11 cellular contexts compared by ENCODE assay signal in the genomic region with DNA sequence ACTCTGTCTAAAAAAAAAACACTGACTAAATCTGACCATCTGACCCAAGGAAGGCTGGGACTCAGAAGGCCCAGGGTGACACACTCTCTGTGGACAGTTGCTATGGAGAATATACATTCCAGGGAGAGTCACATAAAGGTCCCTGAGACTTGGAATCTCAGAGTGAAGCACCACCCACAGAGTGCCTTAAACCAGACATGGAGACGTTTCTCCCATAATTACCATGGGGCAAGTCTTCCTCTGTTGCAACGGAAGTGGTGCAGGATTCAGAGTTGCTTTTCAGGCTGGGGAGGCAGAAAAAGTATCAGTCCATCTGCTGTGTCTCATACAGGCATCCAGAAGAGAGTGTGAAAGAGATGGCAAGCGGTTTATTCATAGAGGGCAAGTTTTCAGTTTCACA. TPM values are rescaled to one million over a fixed set of nuclear protein-coding genes. Genes with fewer than 3 reads are reported as not detected.
A peak's percentile ranks its signal among the peaks of the same experiment; 100 is the strongest.
DNase-seq lines count a peak whose midpoint lies in the region; ATAC-seq, FAIRE-seq and TF ChIP-seq lines count a peak whose summit lies in the region.
"Had no signal": no experiment of that assay in that cellular context is flagged by ENCODE, and none has a peak within 500 bp of the region (broad histone marks: within the 10 kb centered on the region; RNA-seq: fewer than 3 reads in every experiment).

No MANE protein-coding gene starts in this region.

- no peak for TF ChIP-seq CTCF in dorsolateral prefrontal cortex (IDR thresholded peaks at IDR 0.05 in 54 of 56, conservative IDR thresholded peaks at IDR 0.05 in 2 of 56; ENCODE audit: low read depth in 1 of 56, partially characterized antibody in 56 of 56)

- no peak overlapping the region for H2BK5ac ChIP-seq in trophoblast cell (ENCODE audit: low read depth, low read length, poor library complexity)

- peaks cover 1% of the 10 kb centered on the region for H3K79me1 ChIP-seq in trophoblast cell (ENCODE audit: low read length)

- H3K27ac ChIP-seq in trophoblast cell (ENCODE audit: low read depth, low read length) (peak overlapping the region; percentile 14), dorsolateral prefrontal cortex (no peak overlapping the region)
- H3K27ac ChIP-seq: WERI-Rb-1 had no signal

- DNase-seq in GM12892 (ENCODE audit: insufficient read length) (no peak), astrocyte of the hippocampus (ENCODE audit: low read depth, low spot score) (peak; percentile 67), trophoblast cell (peak; percentile 94), KG1 (lab: John Stamatoyannopoulos, UW) (no peak), dorsolateral prefrontal cortex (no peak)
- DNase-seq in stimulated activated CD4-positive, alpha-beta T cell treated with anti-CD3 and anti-CD28 coated beads, Interleukin-2, amount 100 ng/mL, for 24 hours, result no peak
- no peak for DNase-seq in stimulated activated CD8-positive, alpha-beta memory T cell treated with anti-CD3 and anti-CD28 coated beads, Interleukin-4, amount 100 ng/mL, for 48 hours
- DNase-seq: right cardiac atrium, WERI-Rb-1 had no signal

- ATAC-seq in HG03432 (IDR thresholded peaks at IDR 0.05; ENCODE audit: unreplicated experiment), result peak; percentile 68

- H2BK12ac ChIP-seq in trophoblast cell (ENCODE audit: low read length), result no peak overlapping the region

- no peak overlapping the region for H2AK5ac ChIP-seq in trophoblast cell (ENCODE audit: low read length)

- peaks cover 0 to 6% of the 10 kb centered on the region in 2 experiments for H3K4me1 ChIP-seq in trophoblast cell (ENCODE audit: control insufficient read depth in 1 of 2, insufficient read depth in 2 of 2, low read length in 2 of 2)

- WGBS in trophoblast cell (ENCODE audit: extremely low coverage, insufficient coverage, insufficient read length), result no CpG with 5 or more reads among the region's 3 CpGs

- H2AFZ ChIP-seq in trophoblast cell (ENCODE audit: insufficient read depth, low read length, poor library complexity), result no peak overlapping the region

- no peaks in the 10 kb centered on the region for H3K9me3 ChIP-seq in trophoblast cell (ENCODE audit: insufficient read depth, low read depth, low read length)

- H3K36me3 ChIP-seq in trophoblast cell (ENCODE audit: control insufficient read depth in 1 of 2, insufficient read depth in 2 of 2, low read length in 2 of 2), result no peaks in the 10 kb centered on the region
- H3K36me3 ChIP-seq: WERI-Rb-1 had no signal

- H2BK120ac ChIP-seq in trophoblast cell (ENCODE audit: insufficient read depth, low read length, poor library complexity), result no peak overlapping the region

- no peak overlapping the region for H4K91ac ChIP-seq in trophoblast cell (ENCODE audit: low read depth, low read length)

- H3K18ac ChIP-seq in trophoblast cell (ENCODE audit: low read length), result no peak overlapping the region

- no peak overlapping the region for H3K14ac ChIP-seq in trophoblast cell (ENCODE audit: low read length)

- no peak overlapping the region for H3K4ac ChIP-seq in trophoblast cell (ENCODE audit: low read depth, low read length)

- no peaks in the 10 kb centered on the region for H3K27me3 ChIP-seq in trophoblast cell (ENCODE audit: insufficient read depth, low read length)
- H3K27me3 ChIP-seq in dorsolateral prefrontal cortex, result peaks cover 0 to 13% (median 0%) of the 10 kb centered on the region in 45 donors

- FAIRE-seq in GM12892 (lab: Jason Lieb, UNC), result peak; percentile 82

- no peak overlapping the region for H3K4me2 ChIP-seq in trophoblast cell (ENCODE audit: low read length)

- H3K23ac ChIP-seq in trophoblast cell (ENCODE audit: low read length), result no peak overlapping the region

- no peak overlapping the region for H3K4me3 ChIP-seq in trophoblast cell (ENCODE audit: low read depth, low read length)
- H3K4me3 ChIP-seq in dorsolateral prefrontal cortex, result no peak overlapping the region
- H3K4me3 ChIP-seq: lung had no signal

- H4K8ac ChIP-seq in trophoblast cell (ENCODE audit: low read depth, low read length), result no peak overlapping the region

- intact Hi-C loops in dorsolateral prefrontal cortex (cut with DNase I), result loop anchor here (2.0 to 10.0 kb wide), 2 partner anchors 194 to 196 kb away; no protein-coding TSS in a partner anchor

- H4K12ac ChIP-seq in trophoblast cell (ENCODE audit: low read depth, low read length), result no peak overlapping the region

- H3K79me2 ChIP-seq in trophoblast cell (ENCODE audit: control insufficient read depth, insufficient read depth, low read length, poor library complexity), result no peaks in the 10 kb centered on the region

- TF ChIP-seq POLR2A in GM12892 (IDR thresholded peaks at IDR 0.05; ENCODE audit: low read depth, low read length), result no peak

- no peak overlapping the region for H3K9ac ChIP-seq in trophoblast cell (ENCODE audit: low read length)

RNA-seq across cellular contexts. Expression of a gene that starts 58.7 kb away (rescaled TPM):
- polyA plus RNA-seq in GM12892 (2012; ENCODE audit: missing spikeins), result not detected
- polyA plus RNA-seq in trophoblast cell (2013), result 27.7 and 29.1 TPM in 2 replicates
- total RNA-seq in dorsolateral prefrontal cortex, result 10 to 100 TPM in 1 of 120 experiments, 1 to 10 TPM in 56, under 1 TPM in 18, not detected in 45; 0.55 to 14.1 (median 1.4) TPM
- total RNA-seq: lung had no signal

Comparison
In these comparisons a context has a peak if more than half of its experiments do, and no peak if none do; other contexts are left out.
1. DNase-seq: peak in astrocyte of the hippocampus (single experiment) and trophoblast cell (2 of 2); none in GM12892 (single experiment), KG1 (single experiment), stimulated activated CD4-positive, alpha-beta T cell treated with anti-CD3 and anti-CD28 coated beads, Interleukin-2, amount 100 ng/mL, for 24 hours (0 of 2), dorsolateral prefrontal cortex (0 of 10) and stimulated activated CD8-positive, alpha-beta memory T cell treated with anti-CD3 and anti-CD28 coated beads, Interleukin-4, amount 100 ng/mL, for 48 hours (single experiment).